2 cellular contexts compared by ENCODE assay signal in genomic region chr2:142687509-142687908, GRCh38.
A peak's percentile ranks its signal among the peaks of the same experiment; 100 is the strongest.
TF ChIP-seq lines count a peak whose summit lies in the region.

No MANE protein-coding gene starts in this region.

TF ChIP-seq in HepG2, 621 proteins besides CTCF, POLR2A, EP300 and RAD21 (continued from another document):
- TF ChIP-seq, protein P1, sequence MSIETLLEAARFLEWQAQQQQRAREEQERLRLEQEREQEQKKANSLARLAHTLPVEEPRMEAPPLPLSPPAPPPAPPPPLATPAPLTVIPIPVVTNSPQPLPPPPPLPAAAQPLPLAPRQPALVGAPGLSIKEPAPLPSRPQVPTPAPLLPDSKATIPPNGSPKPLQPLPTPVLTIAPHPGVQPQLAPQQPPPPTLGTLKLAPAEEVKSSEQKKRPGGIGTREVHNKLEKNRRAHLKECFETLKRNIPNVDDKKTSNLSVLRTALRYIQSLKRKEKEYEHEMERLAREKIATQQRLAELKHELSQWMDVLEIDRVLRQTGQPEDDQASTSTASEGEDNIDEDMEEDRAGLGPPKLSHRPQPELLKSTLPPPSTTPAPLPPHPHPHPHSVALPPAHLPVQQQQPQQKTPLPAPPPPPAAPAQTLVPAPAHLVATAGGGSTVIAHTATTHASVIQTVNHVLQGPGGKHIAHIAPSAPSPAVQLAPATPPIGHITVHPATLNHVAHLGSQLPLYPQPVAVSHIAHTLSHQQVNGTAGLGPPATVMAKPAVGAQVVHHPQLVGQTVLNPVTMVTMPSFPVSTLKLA (IDR thresholded peaks at IDR 0.05): peak; percentile 99

TF ChIP-seq in GM23338, 12 proteins besides CTCF, POLR2A, EP300 and RAD21 (continued from another document):
- TF ChIP-seq, protein P2, sequence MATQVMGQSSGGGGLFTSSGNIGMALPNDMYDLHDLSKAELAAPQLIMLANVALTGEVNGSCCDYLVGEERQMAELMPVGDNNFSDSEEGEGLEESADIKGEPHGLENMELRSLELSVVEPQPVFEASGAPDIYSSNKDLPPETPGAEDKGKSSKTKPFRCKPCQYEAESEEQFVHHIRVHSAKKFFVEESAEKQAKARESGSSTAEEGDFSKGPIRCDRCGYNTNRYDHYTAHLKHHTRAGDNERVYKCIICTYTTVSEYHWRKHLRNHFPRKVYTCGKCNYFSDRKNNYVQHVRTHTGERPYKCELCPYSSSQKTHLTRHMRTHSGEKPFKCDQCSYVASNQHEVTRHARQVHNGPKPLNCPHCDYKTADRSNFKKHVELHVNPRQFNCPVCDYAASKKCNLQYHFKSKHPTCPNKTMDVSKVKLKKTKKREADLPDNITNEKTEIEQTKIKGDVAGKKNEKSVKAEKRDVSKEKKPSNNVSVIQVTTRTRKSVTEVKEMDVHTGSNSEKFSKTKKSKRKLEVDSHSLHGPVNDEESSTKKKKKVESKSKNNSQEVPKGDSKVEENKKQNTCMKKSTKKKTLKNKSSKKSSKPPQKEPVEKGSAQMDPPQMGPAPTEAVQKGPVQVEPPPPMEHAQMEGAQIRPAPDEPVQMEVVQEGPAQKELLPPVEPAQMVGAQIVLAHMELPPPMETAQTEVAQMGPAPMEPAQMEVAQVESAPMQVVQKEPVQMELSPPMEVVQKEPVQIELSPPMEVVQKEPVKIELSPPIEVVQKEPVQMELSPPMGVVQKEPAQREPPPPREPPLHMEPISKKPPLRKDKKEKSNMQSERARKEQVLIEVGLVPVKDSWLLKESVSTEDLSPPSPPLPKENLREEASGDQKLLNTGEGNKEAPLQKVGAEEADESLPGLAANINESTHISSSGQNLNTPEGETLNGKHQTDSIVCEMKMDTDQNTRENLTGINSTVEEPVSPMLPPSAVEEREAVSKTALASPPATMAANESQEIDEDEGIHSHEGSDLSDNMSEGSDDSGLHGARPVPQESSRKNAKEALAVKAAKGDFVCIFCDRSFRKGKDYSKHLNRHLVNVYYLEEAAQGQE (IDR thresholded peaks at IDR 0.05; ENCODE audit: unreplicated experiment): no peak
- TF ChIP-seq ZNF114 (CRISPR knock-in tag; IDR thresholded peaks at IDR 0.05): no peak
